20 cellular contexts compared by ENCODE assay signal in the genomic region with DNA sequence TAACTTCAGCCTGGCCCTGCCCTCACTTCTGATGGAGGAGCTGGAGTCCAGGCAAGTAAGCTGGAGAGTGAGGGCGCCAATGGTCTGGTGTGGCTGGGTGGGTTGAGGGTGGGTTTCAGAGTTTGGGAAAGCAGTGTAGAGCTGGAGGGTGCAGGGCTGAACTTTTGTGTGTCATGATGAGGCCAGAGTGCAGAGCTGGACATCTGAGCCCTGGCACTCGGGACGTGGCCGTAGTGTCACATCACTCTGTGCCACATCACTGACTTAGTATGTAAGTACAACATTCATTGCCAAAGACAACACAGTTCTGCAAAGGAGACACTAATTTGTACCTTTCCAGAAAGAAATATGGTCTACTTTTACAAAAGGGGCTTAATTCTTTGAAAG. TPM values are rescaled to one million over a fixed set of nuclear protein-coding genes. Genes with fewer than 3 reads are reported as not detected.
A peak's percentile ranks its signal among the peaks of the same experiment; 100 is the strongest.
DNase-seq lines count a peak whose midpoint lies in the region; ATAC-seq and TF ChIP-seq lines count a peak whose summit lies in the region.
"Had no signal": no experiment of that assay in that cellular context is flagged by ENCODE, and none has a peak within 500 bp of the region (broad histone marks: within the 10 kb centered on the region; RNA-seq: fewer than 3 reads in every experiment).

No MANE protein-coding gene starts in this region.

- H3K36me3 ChIP-seq in right atrium auricular region (no peaks in the 10 kb centered on the region), colonic mucosa (no peaks in the 10 kb centered on the region), right lobe of liver (peaks cover 0 to 7% (median 0%) of the 10 kb centered on the region in 4 donors), transverse colon (no peaks in the 10 kb centered on the region), prostate gland (no peaks in the 10 kb centered on the region)
- H3K36me3 ChIP-seq: BLaER1 had no signal

- ATAC-seq in right lobe of liver (peak; percentile 73 to 78 (median 76)), HG03439 (IDR thresholded peaks at IDR 0.05; ENCODE audit: unreplicated experiment) (no peak)
- ATAC-seq: A549, GM23338, HCT116 had no signal

- no peaks in the 10 kb centered on the region for H3K27me3 ChIP-seq in right atrium auricular region
- H3K27me3 ChIP-seq in colonic mucosa: no peaks in the 10 kb centered on the region
- H3K27me3 ChIP-seq in right lobe of liver: no peaks in the 10 kb centered on the region
- no peaks in the 10 kb centered on the region for H3K27me3 ChIP-seq in transverse colon
- no peaks in the 10 kb centered on the region for H3K27me3 ChIP-seq in prostate gland (replicated peaks; ENCODE audit: insufficient read depth)
- H3K27me3 ChIP-seq: BLaER1 had no signal

- 43% methylated on average over 3 of the region's 4 CpGs for WGBS in right lobe of liver (ENCODE audit: insufficient coverage, low coverage, low lambda C conversion rate, missing lambda C conversion rate)
- WGBS in transverse colon (ENCODE audit: low coverage in 1 of 2), 2 donors: 92% methylated on average over 4 of the region's 4 CpGs; no CpG with 5 or more reads in 1 of the 2 donors
- WGBS in prostate gland: 91% methylated on average over 4 of the region's 4 CpGs

- no peak overlapping the region for H3K9ac ChIP-seq in colonic mucosa (ENCODE audit: low read depth in 2 of 2, low read length in 2 of 2)
- H3K9ac ChIP-seq: BLaER1 had no signal

- TF ChIP-seq EP300 in transverse colon (IDR thresholded peaks at IDR 0.05; ENCODE audit: low read depth): no peak

- TF ChIP-seq CTCF in right atrium auricular region (IDR thresholded peaks at IDR 0.05) (no peak), colonic mucosa (IDR thresholded peaks at IDR 0.05) (no peak), right lobe of liver (IDR thresholded peaks at IDR 0.05) (no peak), transverse colon (IDR thresholded peaks at IDR 0.05) (no peak), prostate gland (IDR thresholded peaks at IDR 0.05) (no peak)

- intact Hi-C loops in cardiac septum (cut with DNase I) (no loop called here), colonic mucosa (cut with DNase I) (no loop called here), right lobe of liver (cut with DNase I) (no loop called here), transverse colon (cut with DNase I; ENCODE audit: low total_unique reads) (no loop called here), prostate gland (cut with DNase I) (no loop called here)

- peak; percentile 56 for DNase-seq in cardiac septum (ENCODE audit: low spot score)
- DNase-seq in right atrium auricular region (ENCODE audit: low spot score): no peak
- no peak for DNase-seq in colonic mucosa
- peak; percentile 49 to 88 (median 82) for DNase-seq in right lobe of liver
- no peak for DNase-seq in transverse colon
- no peak for DNase-seq in amygdala (lab: John Stamatoyannopoulos, UW)
- DNase-seq in prostate gland (ENCODE audit: low spot score): no peak
- DNase-seq: CD4-positive, alpha-beta memory T cell; DMS153; DMS79; GDM1; H7; HFFc6 had no signal

- TF ChIP-seq POLR2A in right lobe of liver (IDR thresholded peaks at IDR 0.05) (no peak), transverse colon (IDR thresholded peaks at IDR 0.05) (no peak), prostate gland (IDR thresholded peaks at IDR 0.05) (no peak)

- no peak overlapping the region for H3K4me3 ChIP-seq in right atrium auricular region
- peak overlapping the region; percentile 1 for H3K4me3 ChIP-seq in colonic mucosa
- H3K4me3 ChIP-seq in right lobe of liver: no peak overlapping the region
- no peak overlapping the region for H3K4me3 ChIP-seq in transverse colon
- H3K4me3 ChIP-seq in prostate gland: no peak overlapping the region
- H3K4me3 ChIP-seq: A549, BLaER1, GM23338 had no signal

- H3K27ac ChIP-seq in right atrium auricular region (no peak overlapping the region), colonic mucosa (peak overlapping the region; percentile 43), right lobe of liver (peak overlapping the region in 2 of 3 donors; percentile 82 to 94), transverse colon (peak overlapping the region in 3 of 4 donors; percentile 6 to 56 (median 34)), prostate gland (no peak overlapping the region)
- H3K27ac ChIP-seq: 22Rv1, A549, BLaER1 had no signal

- in situ Hi-C loops in transverse colon (cut with MboI; ENCODE audit: low pct_ligation_motif_present in 1 of 4, low pct_unique_long_range_greater_than_20kb in 1 of 4, low sequenced_read_pairs in 3 of 4): no loop called here

- H3K4me1 ChIP-seq in right atrium auricular region: no peaks in the 10 kb centered on the region
- H3K4me1 ChIP-seq in colonic mucosa: no peaks in the 10 kb centered on the region
- peaks cover 0 to 47% (median 20%) of the 10 kb centered on the region in 4 donors for H3K4me1 ChIP-seq in right lobe of liver
- peaks cover 0 to 7% (median 0%) of the 10 kb centered on the region in 4 donors for H3K4me1 ChIP-seq in transverse colon
- no peaks in the 10 kb centered on the region for H3K4me1 ChIP-seq in prostate gland (replicated peaks)
- H3K4me1 ChIP-seq: A549, BLaER1 had no signal

- H3K9me3 ChIP-seq in right atrium auricular region (no peaks in the 10 kb centered on the region), colonic mucosa (no peaks in the 10 kb centered on the region), right lobe of liver (no peaks in the 10 kb centered on the region), transverse colon (no peaks in the 10 kb centered on the region), prostate gland (no peaks in the 10 kb centered on the region)
- H3K9me3 ChIP-seq: A549, BLaER1 had no signal

RNA-seq across cellular contexts. Expression of a gene that starts 15.8 kb away (rescaled TPM):
- total RNA-seq in cardiac septum: not detected
- not detected for total RNA-seq in right atrium auricular region
- total RNA-seq in colonic mucosa: not detected
- total RNA-seq in right lobe of liver: not detected
- total RNA-seq in transverse colon: not detected
- total RNA-seq in prostate gland: under 1 TPM in 1 of 2 donors, not detected in 1; 0.62 TPM
- total RNA-seq: CD4-positive, alpha-beta memory T cell; Daoy; GM23338; H7; HFFc6 had no signal

RNA-seq across cellular contexts. Expression of a gene that starts 20.7 kb away (rescaled TPM):
- total RNA-seq in cardiac septum: 2.0 TPM
- 1 to 10 TPM; 3.0 to 7.0 TPM for total RNA-seq in right atrium auricular region
- 10 to 100 TPM; 26.9 to 54.0 TPM for total RNA-seq in colonic mucosa
- 10 to 100 TPM in 5 of 6 experiments, 1 to 10 TPM in 1; 6.5 to 45.3 (median 28.4) TPM for total RNA-seq in right lobe of liver
- total RNA-seq in transverse colon: 10 to 100 TPM; 13.1 to 20.3 (median 16.7) TPM
- 10 to 100 TPM in 1 of 2 donors, 1 to 10 TPM in 1; 5.2 to 22.1 TPM for total RNA-seq in prostate gland
- total RNA-seq: CD4-positive, alpha-beta memory T cell had no signal

RNA-seq across cellular contexts. Expression of a gene that starts 51.1 kb away (rescaled TPM):
- total RNA-seq in cardiac septum (not detected), right atrium auricular region (under 1 TPM in 1 of 2 donors, not detected in 1; 0.16 TPM), colonic mucosa (under 1 TPM; 0.27 to 0.69 TPM), right lobe of liver (under 1 TPM in 3 of 6 experiments, not detected in 3; 0.17 to 0.60 (median 0.31) TPM), transverse colon (1 to 10 TPM in 1 of 4 donors, under 1 TPM in 3; 0.37 to 1.4 (median 0.81) TPM), prostate gland (not detected)
- total RNA-seq: CD4-positive, alpha-beta memory T cell; GM23338; H7; HFFc6 had no signal

Comparison
In these comparisons a context has a peak if more than half of its experiments do, and no peak if none do; other contexts are left out.
1. DNase-seq: peak in cardiac septum (single experiment) and right lobe of liver (3 of 3); none in right atrium auricular region (single experiment), colonic mucosa (single experiment), transverse colon (single experiment), amygdala (0 of 56) and prostate gland (single experiment).
2. H3K27ac ChIP-seq: peak in colonic mucosa (single experiment), right lobe of liver (2 of 3) and transverse colon (3 of 4); none in right atrium auricular region (0 of 2) and prostate gland (0 of 2).